Comparison of ENCODE assay signal across 9 cellular contexts in the genomic region with DNA sequence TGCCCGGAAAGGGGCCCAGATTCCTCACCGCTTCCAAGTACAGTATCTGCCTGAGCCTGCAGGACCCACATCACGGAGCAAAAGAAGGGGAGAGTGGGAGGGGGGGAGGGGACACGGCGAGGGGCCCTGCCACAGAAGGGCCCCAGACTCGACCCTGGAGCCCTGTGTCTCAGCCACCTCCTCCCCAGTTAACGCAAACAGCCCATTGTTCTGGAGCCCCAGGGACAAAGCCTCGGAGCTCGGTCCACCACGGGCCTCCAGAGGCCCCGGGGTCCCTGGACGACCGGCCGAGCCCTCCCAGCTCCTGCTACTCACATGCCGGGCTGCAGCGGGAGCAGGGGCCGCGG. TPM values are rescaled to one million over a fixed set of nuclear protein-coding genes. Genes with fewer than 3 reads are reported as not detected.
A peak's percentile ranks its signal among the peaks of the same experiment; 100 is the strongest.
DNase-seq lines count a peak whose midpoint lies in the region; TF ChIP-seq lines count a peak whose summit lies in the region.
"Had no signal": no experiment of that assay in that cellular context is flagged by ENCODE, and none has a peak within 500 bp of the region (broad histone marks: within the 10 kb centered on the region; RNA-seq: fewer than 3 reads in every experiment).

No MANE protein-coding gene starts in this region.

- H3K27me3 Mint-ChIP-seq in endothelial cell (ENCODE audit: unreplicated experiment) = peaks cover 6% of the 10 kb centered on the region

- peaks cover 9% of the 10 kb centered on the region for H3K36me3 Mint-ChIP-seq in endothelial cell (ENCODE audit: low read depth, unreplicated experiment)

- peak overlapping the region; percentile 95 for H3K4me2 ChIP-seq in BLaER1

- H3K9me3 ChIP-seq in BLaER1 (no peaks in the 10 kb centered on the region), neutrophil (no peaks in the 10 kb centered on the region)

- in situ Hi-C loops in GM13976 (cut with MboI; ENCODE audit: low sequenced_read_pairs, unreplicated experiment) = no loop called here

- H3K9ac ChIP-seq in BLaER1 = peak overlapping the region; percentile 82

- no peak for DNase-seq in Jurkat, Clone E6-1 (ENCODE audit: low read depth, low spot score)
- DNase-seq in endothelial cell (ENCODE audit: low spot score) (no peak), GM13976 (ENCODE audit: low spot score) (no peak), DMS53 treated with DMSO at 0.1 percent for 48 hours (lab: John Stamatoyannopoulos, UW; ENCODE audit: unreplicated experiment) (no peak), NCI-H526 treated with DMSO at 0.1 percent for 48 hours (lab: John Stamatoyannopoulos, UW) (no peak), AML-193 (lab: John Stamatoyannopoulos, UW) (no peak)
- DNase-seq: NCI-H2107 had no signal

- peaks cover 83% of the 10 kb centered on the region for H3K4me1 ChIP-seq in BLaER1
- peaks cover 32 to 37% of the 10 kb centered on the region in 2 experiments for H3K4me1 ChIP-seq in neutrophil (ENCODE audit: control insufficient read depth in 1 of 2, insufficient read depth in 1 of 2, low read depth in 1 of 2, low read length in 1 of 2)

- TF ChIP-seq CTCF in endothelial cell (IDR thresholded peaks at IDR 0.05; ENCODE audit: unreplicated experiment) (no peak), neutrophil (IDR thresholded peaks at IDR 0.05) (no peak), GM13976 (IDR thresholded peaks at IDR 0.05; ENCODE audit: borderline replicate concordance, control extremely low read depth, extremely low read depth, insufficient read depth, missing control alignments) (no peak)

- H3K36me3 ChIP-seq in BLaER1 (peaks cover 20% of the 10 kb centered on the region), neutrophil (no peaks in the 10 kb centered on the region)

- H3K4me3 Mint-ChIP-seq in endothelial cell (ENCODE audit: unreplicated experiment) = peak overlapping the region; percentile 98

- H3K4me3 ChIP-seq in BLaER1 = peak overlapping the region; percentile 81
- peak overlapping the region; percentile 39 for H3K4me3 ChIP-seq in Jurkat, Clone E6-1 (ENCODE audit: low read length)
- H3K4me3 ChIP-seq in neutrophil (ENCODE audit: low read depth in 1 of 2, low read length in 1 of 2) = peak overlapping the region; percentile 47 to 70

- H3K27me3 ChIP-seq in BLaER1 = peaks cover 17% of the 10 kb centered on the region
- peaks cover 52% of the 10 kb centered on the region for H3K27me3 ChIP-seq in neutrophil

- peak overlapping the region; percentile 88 for H3K27ac ChIP-seq in BLaER1
- H3K27ac ChIP-seq in neutrophil = no peak overlapping the region

- H3K27ac Mint-ChIP-seq in endothelial cell (ENCODE audit: unreplicated experiment) = peak overlapping the region; percentile 76

- no peaks in the 10 kb centered on the region for H3K9me3 Mint-ChIP-seq in endothelial cell (ENCODE audit: unreplicated experiment)

- H4K20me1 ChIP-seq in BLaER1 = peaks cover 85% of the 10 kb centered on the region

- peaks cover 53% of the 10 kb centered on the region for H3K4me1 Mint-ChIP-seq in endothelial cell (ENCODE audit: unreplicated experiment)

RNA-seq across cellular contexts. Expression of gene MEGF6, which starts 0.5 kb away (rescaled TPM):
- 1.7 TPM for polyA plus RNA-seq in Jurkat, Clone E6-1 (2012; ENCODE audit: insufficient read depth, insufficient read length)
- 198 TPM for total RNA-seq in endothelial cell (ENCODE audit: unreplicated experiment)

RNA-seq across cellular contexts. Expression of gene TPRG1L, which starts 14.0 kb away (rescaled TPM):
- 21.3 TPM for polyA plus RNA-seq in Jurkat, Clone E6-1 (2012; ENCODE audit: insufficient read depth, insufficient read length)
- 35.2 TPM for total RNA-seq in endothelial cell (ENCODE audit: unreplicated experiment)

RNA-seq across cellular contexts. Expression of gene WRAP73, which starts 39.1 kb away (rescaled TPM):
- polyA plus RNA-seq in Jurkat, Clone E6-1 (2012; ENCODE audit: insufficient read depth, insufficient read length) = 71.2 TPM
- 19.0 TPM for total RNA-seq in endothelial cell (ENCODE audit: unreplicated experiment)

RNA-seq across cellular contexts. Expression of gene TP73, which starts 41.5 kb away (rescaled TPM):
- not detected for polyA plus RNA-seq in Jurkat, Clone E6-1 (2012; ENCODE audit: insufficient read depth, insufficient read length)
- total RNA-seq in endothelial cell (ENCODE audit: unreplicated experiment) = not detected
